8 cellular contexts compared by ENCODE assay signal in the genomic region with DNA sequence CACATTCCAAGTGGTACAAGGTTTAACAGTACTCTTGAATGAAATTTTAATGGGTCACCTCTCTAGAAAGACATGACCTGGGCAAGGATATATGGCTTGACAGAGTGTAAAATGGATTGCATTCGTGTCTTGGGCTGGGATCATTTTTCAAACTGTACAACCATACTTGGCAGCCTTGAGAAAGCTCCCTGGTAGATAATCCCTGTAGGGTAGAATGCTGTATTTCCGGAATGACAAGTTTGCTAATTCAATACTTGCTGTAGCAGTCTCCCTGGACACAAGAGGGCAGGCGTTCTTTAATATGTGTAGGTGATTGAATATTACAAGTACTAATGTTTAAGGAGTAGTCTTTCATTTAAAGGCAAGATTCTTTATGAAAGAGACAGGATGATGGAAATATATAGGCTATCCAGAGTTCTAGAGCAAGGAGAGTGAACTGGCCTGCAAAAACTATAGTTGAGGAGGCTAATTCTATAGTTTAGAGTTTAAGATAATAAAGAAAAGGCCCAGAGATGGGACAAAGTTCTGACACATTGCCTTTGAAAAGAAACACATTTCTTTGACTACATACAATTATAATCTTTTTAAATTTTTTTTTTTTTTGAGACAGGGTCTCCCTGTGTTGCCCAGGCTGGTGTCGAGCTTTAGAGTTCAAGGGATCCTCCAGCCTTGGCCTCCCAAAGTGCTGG.
DNase-seq lines count a peak whose midpoint lies in the region; ATAC-seq and FAIRE-seq lines count a peak whose summit lies in the region.

No MANE protein-coding gene starts in this region.

- DNase-seq in DMS153 treated with DMSO at 0.1 percent for 48 hours (lab: John Stamatoyannopoulos, UW; ENCODE audit: unreplicated experiment): peak; percentile 29
- peak; percentile 2 for DNase-seq in HTR-8/SVneo (ENCODE audit: insufficient read length, low spot score)
- peak; percentile 10 for DNase-seq in SHP77 treated with DMSO at 0.1 percent for 48 hours (lab: John Stamatoyannopoulos, UW)
- peak; percentile 12 for DNase-seq in germinal center (ENCODE audit: low spot score)
- DNase-seq in stimulated activated naive B cell treated with anti-CD40 and anti-IgM and Interleukin-4, amounts not matched to agents 10 μg/mL and 1 μg/mL and 100 μg/mL, for 72 hours: no peak
- DNase-seq in activated effector memory CD4-positive, alpha-beta T cell treated with anti-CD3 and anti-CD28 coated beads, Interleukin-2, amount 50 U/mL, for 16 hours: no peak
- DNase-seq in NCI-H2227 (lab: John Stamatoyannopoulos, UW; ENCODE audit: unreplicated experiment): no peak
- no peak for DNase-seq in stimulated activated CD4-positive, alpha-beta T cell treated with anti-CD3 and anti-CD28 coated beads, Interleukin-4, amount 100 ng/mL, for 4 hours

- no peak overlapping the region for H3K27ac Mint-ChIP-seq in stimulated activated naive B cell treated with anti-CD40 and anti-IgM and Interleukin-4, amounts not matched to agents 10 μg/mL and 1 μg/mL and 100 μg/mL, for 72 hours

- no peak overlapping the region for H3K4me3 Mint-ChIP-seq in stimulated activated naive B cell treated with anti-CD40 and anti-IgM and Interleukin-4, amounts not matched to agents 10 μg/mL and 1 μg/mL and 100 μg/mL, for 72 hours

- peaks cover 4% of the 10 kb centered on the region in 2 donors for H3K4me1 Mint-ChIP-seq in stimulated activated naive B cell treated with anti-CD40 and anti-IgM and Interleukin-4, amounts not matched to agents 10 μg/mL and 1 μg/mL and 100 μg/mL, for 72 hours

- FAIRE-seq in HTR-8/SVneo (lab: Jason Lieb, UNC): no peak

- H3K9me3 Mint-ChIP-seq in stimulated activated naive B cell treated with anti-CD40 and anti-IgM and Interleukin-4, amounts not matched to agents 10 μg/mL and 1 μg/mL and 100 μg/mL, for 72 hours: peaks cover 0 to 3% of the 10 kb centered on the region in 2 donors

- peaks cover 3% of the 10 kb centered on the region in 2 donors for H3K36me3 Mint-ChIP-seq in stimulated activated naive B cell treated with anti-CD40 and anti-IgM and Interleukin-4, amounts not matched to agents 10 μg/mL and 1 μg/mL and 100 μg/mL, for 72 hours

- H3K27me3 Mint-ChIP-seq in stimulated activated naive B cell treated with anti-CD40 and anti-IgM and Interleukin-4, amounts not matched to agents 10 μg/mL and 1 μg/mL and 100 μg/mL, for 72 hours: peaks cover 0 to 4% of the 10 kb centered on the region in 2 donors

- ATAC-seq in stimulated activated naive B cell treated with anti-CD40 and anti-IgM and Interleukin-4, amounts not matched to agents 10 μg/mL and 1 μg/mL and 100 μg/mL, for 72 hours (replicated peaks): peak; percentile 50 to 56

Comparison
In these comparisons a context has a peak if more than half of its experiments do, and no peak if none do; other contexts are left out.
1. DNase-seq: peak in DMS153 treated with DMSO at 0.1 percent for 48 hours (single experiment), HTR-8/SVneo (single experiment), SHP77 treated with DMSO at 0.1 percent for 48 hours (single experiment) and germinal center (single experiment); none in stimulated activated naive B cell treated with anti-CD40 and anti-IgM and Interleukin-4, amounts not matched to agents 10 μg/mL and 1 μg/mL and 100 μg/mL, for 72 hours (single experiment), activated effector memory CD4-positive, alpha-beta T cell treated with anti-CD3 and anti-CD28 coated beads, Interleukin-2, amount 50 U/mL, for 16 hours (single experiment), NCI-H2227 (single experiment) and stimulated activated CD4-positive, alpha-beta T cell treated with anti-CD3 and anti-CD28 coated beads, Interleukin-4, amount 100 ng/mL, for 4 hours (0 of 2).